Comparison of ENCODE assay signal across 16 cellular contexts in genomic region chr3:114867828-114868498, GRCh38.
DNase-seq lines count a peak whose midpoint lies in the region; ATAC-seq and TF ChIP-seq lines count a peak whose summit lies in the region.
"Had no signal": no experiment of that assay in that cellular context is flagged by ENCODE, and none has a peak within 500 bp of the region (broad histone marks: within the 10 kb centered on the region; RNA-seq: fewer than 3 reads in every experiment).

No MANE protein-coding gene starts in this region.

- ATAC-seq in GM18873 (IDR thresholded peaks at IDR 0.05; ENCODE audit: low FRiP score, unreplicated experiment) = no peak
- ATAC-seq in HG03342 (IDR thresholded peaks at IDR 0.05; ENCODE audit: unreplicated experiment) = no peak
- ATAC-seq: HepG2 had no signal

- H3K4me1 ChIP-seq in left ventricle myocardium inferior = peaks cover 51% of the 10 kb centered on the region
- H3K4me1 ChIP-seq: HAP-1 had no signal

- H3K27me3 ChIP-seq in left ventricle myocardium inferior (ENCODE audit: low read depth) = no peaks in the 10 kb centered on the region

- H3K36me3 ChIP-seq in left ventricle myocardium inferior = no peaks in the 10 kb centered on the region
- H3K36me3 ChIP-seq: HAP-1 had no signal

- intact Hi-C loops in left ventricle myocardium inferior (cut with micrococcal nuclease) = no loop called here

- H3K4me3 ChIP-seq in left ventricle myocardium inferior = no peak overlapping the region
- H3K4me3 ChIP-seq: HAP-1 had no signal

- no peak for TF ChIP-seq CTCF in left ventricle myocardium inferior (IDR thresholded peaks at IDR 0.05; ENCODE audit: borderline replicate concordance)

- H3K9me3 ChIP-seq in left ventricle myocardium inferior (replicated peaks) = no peaks in the 10 kb centered on the region
- H3K9me3 ChIP-seq: HAP-1 had no signal

- peak overlapping the region; percentile 57 for H3K27ac ChIP-seq in left ventricle myocardium inferior (replicated peaks)

- DNase-seq in NCI-H526 (lab: John Stamatoyannopoulos, UW) = peak; percentile 60 to 63
- DNase-seq in NCI-H526 treated with DMSO at 0.1 percent for 48 hours (lab: John Stamatoyannopoulos, UW) = no peak
- DNase-seq in astrocyte of the hippocampus (ENCODE audit: low read depth, low spot score) = peak; percentile 26
- DNase-seq in left ventricle myocardium inferior = no peak
- DNase-seq in SIG-M5 treated with dmso at 0.1 percent for 504 hours (lab: John Stamatoyannopoulos, UW; ENCODE audit: unreplicated experiment) = no peak
- DNase-seq: C1 segment of cervical spinal cord; Calu3; CD4-positive, alpha-beta T cell; DMS153; DMS79 treated with DMSO at 0.1 percent for 48 hours; EL; HFFc6 had no signal

Comparison
In these comparisons a context has a peak if more than half of its experiments do, and no peak if none do; other contexts are left out.
1. DNase-seq: peak in NCI-H526 (2 of 2) and astrocyte of the hippocampus (single experiment); none in NCI-H526 treated with DMSO at 0.1 percent for 48 hours (single experiment), left ventricle myocardium inferior (single experiment) and SIG-M5 treated with dmso at 0.1 percent for 504 hours (single experiment).